10 cellular contexts compared by ENCODE assay signal in the genomic region with DNA sequence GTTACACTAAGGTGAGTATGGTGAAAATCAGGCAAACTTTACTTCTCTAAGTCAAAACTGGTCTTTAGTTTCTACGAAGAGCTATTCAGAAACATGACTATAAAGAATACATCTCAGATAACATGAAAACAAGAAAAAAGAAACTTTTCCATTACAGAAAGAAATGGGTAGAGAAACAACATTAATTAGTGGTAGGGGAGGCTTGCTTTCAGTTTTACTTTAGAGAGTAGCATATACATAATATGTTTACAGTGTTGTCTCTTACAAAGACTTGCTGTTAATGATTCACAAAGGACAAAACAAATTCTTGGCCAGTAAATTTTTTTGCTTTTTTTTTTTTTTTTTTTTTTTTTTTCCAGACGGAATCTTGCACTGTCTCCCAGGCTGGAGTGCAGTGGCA. TPM values are rescaled to one million over a fixed set of nuclear protein-coding genes. Genes with fewer than 3 reads are reported as not detected.
DNase-seq lines count a peak whose midpoint lies in the region; ATAC-seq and TF ChIP-seq lines count a peak whose summit lies in the region.
"Had no signal": no experiment of that assay in that cellular context is flagged by ENCODE, and none has a peak within 500 bp of the region (broad histone marks: within the 10 kb centered on the region; RNA-seq: fewer than 3 reads in every experiment).

No MANE protein-coding gene starts in this region.

- POLR2A ChIA-PET in OCI-LY7 (lab: Charles Lee): no interaction called here

- H3K4me1 ChIP-seq in OCI-LY7 (ENCODE audit: insufficient read depth, low read length, poor library complexity, severe bottlenecking): no peaks in the 10 kb centered on the region
- H3K4me1 ChIP-seq: psoas muscle had no signal

- peaks cover 16% of the 10 kb centered on the region for H3K4me1 Mint-ChIP-seq in activated T-cell treated with anti-CD3 and anti-CD28 coated beads, Interleukin-2, amount 50 U/mL, for 4 hours (ENCODE audit: low read depth)
- peaks cover 11% of the 10 kb centered on the region for H3K4me1 Mint-ChIP-seq in central memory CD8-positive, alpha-beta T cell
- H3K4me1 Mint-ChIP-seq in stimulated activated effector memory CD8-positive, alpha-beta T cell treated with anti-CD3 and anti-CD28 coated beads, Interleukin-12 subunit alpha, Interleukin-12 subunit beta, amount 100 ng/mL, for 72 hours: peaks cover 6% of the 10 kb centered on the region

- no peak overlapping the region for H3K4me3 ChIP-seq in OCI-LY7 (ENCODE audit: low read depth, low read length, poor library complexity, severe bottlenecking)
- no peak overlapping the region for H3K4me3 ChIP-seq in MG63
- H3K4me3 ChIP-seq: psoas muscle had no signal

- TF ChIP-seq CTCF in OCI-LY7 (conservative IDR thresholded peaks at IDR 0.05; ENCODE audit: low read length): no peak

- H3K9me2 ChIP-seq in OCI-LY7 (ENCODE audit: insufficient read depth, low read length): no peaks in the 10 kb centered on the region

- H3K4me2 ChIP-seq in OCI-LY7 (ENCODE audit: low read length): no peak overlapping the region

- no peaks in the 10 kb centered on the region for H3K27me3 Mint-ChIP-seq in activated T-cell treated with anti-CD3 and anti-CD28 coated beads, Interleukin-2, amount 50 U/mL, for 4 hours (ENCODE audit: low read depth)
- H3K27me3 Mint-ChIP-seq in central memory CD8-positive, alpha-beta T cell: no peaks in the 10 kb centered on the region

- CTCF ChIA-PET in OCI-LY7 (lab: Charles Lee; ENCODE audit: unreplicated experiment): no interaction called here

- H3K36me3 ChIP-seq in OCI-LY7 (ENCODE audit: insufficient read depth, low read length) (peaks cover 95% of the 10 kb centered on the region), MG63 (peaks cover 78% of the 10 kb centered on the region)

- H3K27ac Mint-ChIP-seq in central memory CD8-positive, alpha-beta T cell (ENCODE audit: low read depth): peak overlapping the region; percentile 68
- H3K27ac Mint-ChIP-seq in stimulated activated effector memory CD8-positive, alpha-beta T cell treated with anti-CD3 and anti-CD28 coated beads, Interleukin-12 subunit alpha, Interleukin-12 subunit beta, amount 100 ng/mL, for 72 hours: peak overlapping the region; percentile 2

- no peaks in the 10 kb centered on the region for H3K9me3 ChIP-seq in OCI-LY7 (ENCODE audit: low read length)
- no peaks in the 10 kb centered on the region for H3K9me3 ChIP-seq in MG63
- H3K9me3 ChIP-seq: psoas muscle had no signal

- DNase-seq in activated T-cell treated with anti-CD3 and anti-CD28 coated beads, Interleukin-2, amount 50 U/mL, for 4 hours: no peak
- DNase-seq in activated T-cell treated with anti-CD3 and anti-CD28 coated beads, Interleukin-2, amount 50 U/mL, for 48 hours: no peak
- no peak for DNase-seq in OCI-LY7 (ENCODE audit: low spot score)
- DNase-seq in central memory CD8-positive, alpha-beta T cell (ENCODE audit: low spot score in 2 of 2): no peak
- no peak for DNase-seq in stimulated activated effector memory CD8-positive, alpha-beta T cell treated with anti-CD3 and anti-CD28 coated beads, Interleukin-12 subunit alpha, Interleukin-12 subunit beta, amount 100 ng/mL, for 72 hours (ENCODE audit: low spot score in 2 of 2)
- DNase-seq in MG63: no peak
- no peak for DNase-seq in AG20443 (ENCODE audit: low spot score)
- DNase-seq: cortex of kidney, psoas muscle had no signal

- H3K4me3 Mint-ChIP-seq in activated T-cell treated with anti-CD3 and anti-CD28 coated beads, Interleukin-2, amount 50 U/mL, for 4 hours: no peak overlapping the region
- no peak overlapping the region for H3K4me3 Mint-ChIP-seq in central memory CD8-positive, alpha-beta T cell
- no peak overlapping the region for H3K4me3 Mint-ChIP-seq in stimulated activated effector memory CD8-positive, alpha-beta T cell treated with anti-CD3 and anti-CD28 coated beads, Interleukin-12 subunit alpha, Interleukin-12 subunit beta, amount 100 ng/mL, for 72 hours

- H3K27me3 ChIP-seq in MG63: no peaks in the 10 kb centered on the region

- BruUV-seq in OCI-LY7 (replicated peaks; lab: Mats Ljungman, UMichigan): TSS peak; percentile 31

- H2AFZ ChIP-seq in OCI-LY7 (ENCODE audit: low read length): no peak overlapping the region

- no peak overlapping the region for H3K27ac ChIP-seq in OCI-LY7 (ENCODE audit: low read depth, low read length, poor library complexity, severe bottlenecking)
- H3K27ac ChIP-seq: psoas muscle had no signal

- intact Hi-C loops in OCI-LY7 (cut with micrococcal nuclease; ENCODE audit: unreplicated experiment): no loop called here

- H3K36me3 Mint-ChIP-seq in activated T-cell treated with anti-CD3 and anti-CD28 coated beads, Interleukin-2, amount 50 U/mL, for 4 hours (ENCODE audit: insufficient read depth): peaks cover 39% of the 10 kb centered on the region
- peaks cover 81% of the 10 kb centered on the region for H3K36me3 Mint-ChIP-seq in central memory CD8-positive, alpha-beta T cell (ENCODE audit: insufficient read depth)
- H3K36me3 Mint-ChIP-seq in stimulated activated effector memory CD8-positive, alpha-beta T cell treated with anti-CD3 and anti-CD28 coated beads, Interleukin-12 subunit alpha, Interleukin-12 subunit beta, amount 100 ng/mL, for 72 hours: peaks cover 100% of the 10 kb centered on the region

- no peaks in the 10 kb centered on the region for H3K9me3 Mint-ChIP-seq in activated T-cell treated with anti-CD3 and anti-CD28 coated beads, Interleukin-2, amount 50 U/mL, for 4 hours
- no peaks in the 10 kb centered on the region for H3K9me3 Mint-ChIP-seq in central memory CD8-positive, alpha-beta T cell
- no peaks in the 10 kb centered on the region for H3K9me3 Mint-ChIP-seq in stimulated activated effector memory CD8-positive, alpha-beta T cell treated with anti-CD3 and anti-CD28 coated beads, Interleukin-12 subunit alpha, Interleukin-12 subunit beta, amount 100 ng/mL, for 72 hours

- H3K79me2 ChIP-seq in OCI-LY7 (ENCODE audit: insufficient read depth, low read depth, low read length): no peaks in the 10 kb centered on the region

- H4K20me1 ChIP-seq in OCI-LY7 (ENCODE audit: insufficient read depth, low read length): no peaks in the 10 kb centered on the region

- ATAC-seq in activated T-cell treated with anti-CD3 and anti-CD28 coated beads, Interleukin-2, amount 50 U/mL, for 4 hours: peak; percentile 69 to 80
- no peak for ATAC-seq in central memory CD8-positive, alpha-beta T cell (replicated peaks; ENCODE audit: extremely low read depth, poor library complexity, severe bottlenecking)
- no peak for ATAC-seq in stimulated activated effector memory CD8-positive, alpha-beta T cell treated with anti-CD3 and anti-CD28 coated beads, Interleukin-12 subunit alpha, Interleukin-12 subunit beta, amount 100 ng/mL, for 72 hours
- no peak for ATAC-seq in HG02588 (IDR thresholded peaks at IDR 0.05; ENCODE audit: unreplicated experiment)
- ATAC-seq: psoas muscle had no signal

RNA-seq across cellular contexts. Expression of a gene that starts 34.2 kb away (rescaled TPM):
- total RNA-seq in activated T-cell treated with anti-CD3 and anti-CD28 coated beads, Interleukin-2, amount 50 U/mL, for 4 hours: 10 to 100 TPM; 45.2 to 46.9 (median 45.6) TPM
- total RNA-seq in OCI-LY7 (2014; rRNA removed; shearing (Covaris generic)): 26.4 and 29.4 TPM in 2 replicates
- 45.3 and 51.4 TPM in 2 replicates for total RNA-seq in OCI-LY7 (2022)
- 22.0 and 25.7 TPM in 2 replicates for total RNA-seq in MG63 (2014; rRNA removed; shearing (Covaris generic); ENCODE audit: low replicate concordance)

RNA-seq across cellular contexts. Expression of a gene that starts 41.5 kb away (rescaled TPM):
- 10 to 100 TPM; 20.1 to 23.3 (median 20.6) TPM for total RNA-seq in activated T-cell treated with anti-CD3 and anti-CD28 coated beads, Interleukin-2, amount 50 U/mL, for 4 hours
- 20.9 and 21.4 TPM in 2 replicates for total RNA-seq in OCI-LY7 (2014; rRNA removed; shearing (Covaris generic))
- total RNA-seq in OCI-LY7 (2022): 35.9 and 40.9 TPM in 2 replicates
- 2.4 and 7.6 TPM in 2 replicates for total RNA-seq in MG63 (2014; rRNA removed; shearing (Covaris generic); ENCODE audit: low replicate concordance)

Comparison
In these comparisons a context has a peak if more than half of its experiments do, and no peak if none do; other contexts are left out.
1. ATAC-seq: peak in activated T-cell treated with anti-CD3 and anti-CD28 coated beads, Interleukin-2, amount 50 U/mL, for 4 hours (2 of 2); none in central memory CD8-positive, alpha-beta T cell (single experiment), stimulated activated effector memory CD8-positive, alpha-beta T cell treated with anti-CD3 and anti-CD28 coated beads, Interleukin-12 subunit alpha, Interleukin-12 subunit beta, amount 100 ng/mL, for 72 hours (single experiment) and HG02588 (single experiment).